33 cellular contexts compared by ENCODE assay signal in the genomic region with DNA sequence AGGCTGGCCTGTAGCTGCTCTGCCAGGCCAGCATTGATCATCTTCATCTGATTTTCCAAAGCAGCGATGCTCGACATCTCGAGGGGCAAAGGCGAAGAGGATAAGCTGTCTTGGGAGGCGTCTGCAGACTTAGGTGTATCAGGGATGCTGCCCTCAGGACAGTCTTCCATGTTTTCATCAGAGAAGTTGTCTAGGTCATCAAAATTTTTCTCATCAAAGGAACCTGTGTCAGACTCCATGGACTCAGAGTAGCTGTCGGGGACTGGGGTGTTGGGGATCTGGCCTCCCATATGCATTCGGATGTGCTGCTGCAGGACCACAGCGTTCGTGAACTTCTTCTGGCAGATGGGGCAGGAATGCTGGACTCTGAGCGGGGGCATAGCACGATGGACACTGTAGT. TPM values are rescaled to one million over a fixed set of nuclear protein-coding genes. Genes with fewer than 3 reads are reported as not detected.
"Had no signal": no experiment of that assay in that cellular context is flagged by ENCODE, and none has a peak within 500 bp of the region (broad histone marks: within the 10 kb centered on the region; RNA-seq: fewer than 3 reads in every experiment).

No MANE protein-coding gene starts in this region.

- ATAC-seq: activated CD8-positive, alpha-beta T cell treated with anti-CD3 and anti-CD28 coated beads for 36 hours; activated naive CD8-positive, alpha-beta T cell treated with anti-CD3 and anti-CD28 coated beads, Interleukin-2, amount 50 U/mL, for 24 hours; activated T-cell treated with anti-CD3 and anti-CD28 coated beads, Interleukin-2, amount 50 U/mL, for 4 hours; body of pancreas; esophagus mucosa; heart left ventricle; T-helper 17 cell had no signal

- H3K4me1 Mint-ChIP-seq: activated naive CD4-positive, alpha-beta T cell treated with anti-CD3 and anti-CD28 coated beads, Interleukin-2, amount 50 U/mL, for 24 hours; activated naive CD8-positive, alpha-beta T cell treated with anti-CD3 and anti-CD28 coated beads for 36 hours; activated naive CD8-positive, alpha-beta T cell treated with anti-CD3 and anti-CD28 coated beads, Interleukin-2, amount 50 U/mL, for 24 hours; T-helper 17 cell had no signal

- H3K27ac Mint-ChIP-seq: activated CD8-positive, alpha-beta T cell treated with anti-CD3 and anti-CD28 coated beads for 36 hours; activated naive CD4-positive, alpha-beta T cell treated with anti-CD3 and anti-CD28 coated beads for 36 hours; activated naive CD4-positive, alpha-beta T cell treated with anti-CD3 and anti-CD28 coated beads, Interleukin-2, amount 50 U/mL, for 24 hours; activated naive CD8-positive, alpha-beta T cell treated with anti-CD3 and anti-CD28 coated beads for 36 hours; activated naive CD8-positive, alpha-beta T cell treated with anti-CD3 and anti-CD28 coated beads, Interleukin-2, amount 50 U/mL, for 24 hours; activated T-helper 1 cell treated with anti-CD3 and anti-CD28 coated beads, Interleukin-12 subunit alpha, Interleukin-12 subunit beta, Interleukin-2, Interleukin-4 antibody, amounts not matched to agents 30 ng/mL and 10 ng/mL and 1 ng/mL, durations not matched to agents 14 hours and 24 hours and 36 hours; activated T-helper 2 cell treated with anti-CD3 and anti-CD28 coated beads, Interferon-gamma antibody, Interleukin-2, Interleukin-4, amounts not matched to agents 10 μg/mL and 5 μg/mL and 100 μg/mL, durations not matched to agents 14 hours and 24 hours and 36 hours; T-helper 17 cell; T-helper 2 cell treated with Interferon-gamma antibody and Interleukin-4, amounts not matched to agents 5 μg/mL and 100 μg/mL, for 36 hours had no signal

- H3K4me3 Mint-ChIP-seq: activated CD8-positive, alpha-beta T cell treated with anti-CD3 and anti-CD28 coated beads for 36 hours; activated naive CD4-positive, alpha-beta T cell treated with anti-CD3 and anti-CD28 coated beads for 36 hours; activated naive CD4-positive, alpha-beta T cell treated with anti-CD3 and anti-CD28 coated beads, Interleukin-2, amount 50 U/mL, for 24 hours; activated naive CD8-positive, alpha-beta T cell treated with anti-CD3 and anti-CD28 coated beads for 36 hours; activated naive CD8-positive, alpha-beta T cell treated with anti-CD3 and anti-CD28 coated beads, Interleukin-2, amount 50 U/mL, for 24 hours; activated T-cell treated with anti-CD3 and anti-CD28 coated beads, Interleukin-2, amount 50 U/mL, for 4 hours; activated T-helper 1 cell treated with anti-CD3 and anti-CD28 coated beads, Interleukin-12 subunit alpha, Interleukin-12 subunit beta, Interleukin-2, Interleukin-4 antibody, amounts not matched to agents 30 ng/mL and 10 ng/mL and 1 ng/mL, durations not matched to agents 14 hours and 24 hours and 36 hours; T-helper 17 cell; T-helper 2 cell treated with Interferon-gamma antibody and Interleukin-4, amounts not matched to agents 5 μg/mL and 100 μg/mL, for 36 hours had no signal

- H3K4me3 ChIP-seq: adrenal gland, body of pancreas, heart left ventricle had no signal

- DNase-seq: activated CD4-positive, alpha-beta T cell treated with anti-CD3 and anti-CD28 coated beads for 4 hours; activated CD4-positive, alpha-beta T cell treated with anti-CD3 and anti-CD28 coated beads, Interleukin-2, amount 50 U/mL, for 1 hour; activated CD4-positive, alpha-beta T cell treated with anti-CD3 and anti-CD28 coated beads, Interleukin-2, amount 50 U/mL, for 48 hours; activated CD4-positive, CD25-positive, alpha-beta regulatory T cell; activated CD4-positive, CD25-positive, alpha-beta regulatory T cell treated with anti-CD3 and anti-CD28 coated beads, Interleukin-2, amount 50 U/mL, for 72 hours; activated CD8-positive, alpha-beta memory T cell treated with anti-CD3 and anti-CD28 coated beads for 24 hours; activated CD8-positive, alpha-beta T cell treated with anti-CD3 and anti-CD28 coated beads for 36 hours; activated effector memory CD4-positive, alpha-beta T cell treated with anti-CD3 and anti-CD28 coated beads, Interleukin-2, amount 50 U/mL, for 16 hours; activated naive CD4-positive, alpha-beta T cell treated with anti-CD3 and anti-CD28 coated beads for 36 hours; activated naive CD8-positive, alpha-beta T cell treated with anti-CD3 and anti-CD28 coated beads for 36 hours; activated naive CD8-positive, alpha-beta T cell treated with anti-CD3 and anti-CD28 coated beads, Interleukin-2, amount 50 U/mL, for 24 hours; activated T-cell treated with anti-CD3 and anti-CD28 coated beads, Interleukin-2, amount 50 U/mL, for 4 hours; adrenal gland; amygdala; aorta; body of pancreas; caudate nucleus; cortex of kidney; dermis blood vessel endothelial cell; effector CD8-positive, alpha-beta T cell; foreskin fibroblast; heart left ventricle; T-helper 1 cell; T-helper 17 cell; T1000 had no signal

- H3K4me1 ChIP-seq: adrenal gland had no signal

- H3K9me3 ChIP-seq: adrenal gland, body of pancreas, heart left ventricle had no signal

- H3K36me3 ChIP-seq: adrenal gland, heart left ventricle had no signal

- H3K36me3 Mint-ChIP-seq: activated naive CD4-positive, alpha-beta T cell treated with anti-CD3 and anti-CD28 coated beads, Interleukin-2, amount 50 U/mL, for 24 hours; activated naive CD8-positive, alpha-beta T cell treated with anti-CD3 and anti-CD28 coated beads for 36 hours had no signal

- H3K27ac ChIP-seq: adrenal gland, body of pancreas, heart left ventricle had no signal

- H3K9me3 Mint-ChIP-seq: activated CD8-positive, alpha-beta T cell treated with anti-CD3 and anti-CD28 coated beads for 36 hours; activated naive CD4-positive, alpha-beta T cell treated with anti-CD3 and anti-CD28 coated beads for 36 hours; activated naive CD4-positive, alpha-beta T cell treated with anti-CD3 and anti-CD28 coated beads, Interleukin-2, amount 50 U/mL, for 24 hours; activated T-cell treated with anti-CD3 and anti-CD28 coated beads, Interleukin-2, amount 50 U/mL, for 4 hours; activated T-helper 1 cell treated with anti-CD3 and anti-CD28 coated beads, Interleukin-12 subunit alpha, Interleukin-12 subunit beta, Interleukin-2, Interleukin-4 antibody, amounts not matched to agents 30 ng/mL and 10 ng/mL and 1 ng/mL, durations not matched to agents 14 hours and 24 hours and 36 hours; activated T-helper 2 cell treated with anti-CD3 and anti-CD28 coated beads, Interferon-gamma antibody, Interleukin-2, Interleukin-4, amounts not matched to agents 10 μg/mL and 5 μg/mL and 100 μg/mL, durations not matched to agents 14 hours and 24 hours and 36 hours; T-helper 2 cell treated with Interferon-gamma antibody and Interleukin-4, amounts not matched to agents 5 μg/mL and 100 μg/mL, for 36 hours had no signal

- FAIRE-seq: colon, endometrium, frontal cortex had no signal

RNA-seq across cellular contexts. Expression of a gene that starts 11.5 kb away (rescaled TPM):
- total RNA-seq: activated CD8-positive, alpha-beta T cell treated with anti-CD3 and anti-CD28 coated beads for 36 hours; activated naive CD4-positive, alpha-beta T cell treated with anti-CD3 and anti-CD28 coated beads for 36 hours; activated naive CD8-positive, alpha-beta T cell treated with anti-CD3 and anti-CD28 coated beads for 36 hours; activated T-cell treated with anti-CD3 and anti-CD28 coated beads, Interleukin-2, amount 50 U/mL, for 4 hours; activated T-helper 1 cell treated with anti-CD3 and anti-CD28 coated beads, Interleukin-12 subunit alpha, Interleukin-12 subunit beta, Interleukin-2, Interleukin-4 antibody, amounts not matched to agents 30 ng/mL and 10 ng/mL and 1 ng/mL, durations not matched to agents 14 hours and 24 hours and 36 hours; activated T-helper 2 cell treated with anti-CD3 and anti-CD28 coated beads, Interferon-gamma antibody, Interleukin-2, Interleukin-4, amounts not matched to agents 10 μg/mL and 5 μg/mL and 100 μg/mL, durations not matched to agents 14 hours and 24 hours and 36 hours; aorta; esophagus mucosa; T-helper 17 cell had no signal
- polyA plus RNA-seq: aorta had no signal
